In the genomic region with DNA sequence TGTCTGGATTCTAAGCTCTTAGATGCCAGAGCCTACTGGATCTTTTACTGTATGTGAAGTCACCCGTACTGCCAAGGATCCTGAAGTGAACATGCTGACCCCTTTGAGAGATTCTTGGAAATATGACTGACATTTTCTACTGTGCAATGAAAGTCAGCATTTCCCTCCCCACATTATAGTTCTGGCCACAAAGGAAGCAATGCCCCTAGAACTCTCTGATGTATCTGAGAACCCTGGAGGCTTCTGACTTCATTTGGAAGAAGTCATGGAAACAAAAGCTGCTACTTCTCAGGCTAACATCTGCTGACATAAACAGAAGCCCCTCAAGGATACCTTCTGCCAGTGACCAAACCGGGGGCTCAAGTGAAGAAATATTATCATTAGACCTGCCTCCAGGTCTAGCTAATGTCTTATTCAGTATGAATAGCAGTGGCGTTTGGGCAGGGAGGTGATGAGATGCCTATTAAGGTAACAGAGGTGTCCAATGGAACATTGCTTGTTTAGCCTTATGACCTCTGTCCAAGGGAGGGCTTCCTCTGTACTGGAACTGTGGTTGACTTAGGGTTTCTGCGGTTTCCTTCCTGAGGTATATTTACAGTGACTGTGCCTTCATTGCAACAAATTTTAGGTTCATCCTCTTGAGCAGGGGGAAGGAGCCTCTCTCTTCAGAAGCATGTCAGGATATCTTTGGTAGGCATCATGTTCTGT, we compare ENCODE assay signal across 1 cellular context.
TF ChIP-seq lines count a peak whose summit lies in the region.

No MANE protein-coding gene starts in this region.

TF ChIP-seq in K562, 482 proteins besides CTCF, POLR2A, EP300 and RAD21 (continued from another document and continues in another):
- TF ChIP-seq, protein P1, sequence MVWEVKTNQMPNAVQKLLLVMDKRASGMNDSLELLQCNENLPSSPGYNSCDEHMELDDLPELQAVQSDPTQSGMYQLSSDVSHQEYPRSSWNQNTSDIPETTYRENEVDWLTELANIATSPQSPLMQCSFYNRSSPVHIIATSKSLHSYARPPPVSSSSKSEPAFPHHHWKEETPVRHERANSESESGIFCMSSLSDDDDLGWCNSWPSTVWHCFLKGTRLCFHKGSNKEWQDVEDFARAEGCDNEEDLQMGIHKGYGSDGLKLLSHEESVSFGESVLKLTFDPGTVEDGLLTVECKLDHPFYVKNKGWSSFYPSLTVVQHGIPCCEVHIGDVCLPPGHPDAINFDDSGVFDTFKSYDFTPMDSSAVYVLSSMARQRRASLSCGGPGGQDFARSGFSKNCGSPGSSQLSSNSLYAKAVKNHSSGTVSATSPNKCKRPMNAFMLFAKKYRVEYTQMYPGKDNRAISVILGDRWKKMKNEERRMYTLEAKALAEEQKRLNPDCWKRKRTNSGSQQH (CRISPR knock-in tag; IDR thresholded peaks at IDR 0.05): no peak
- peak; percentile 51; the same call in 1 of the 2 replicates for TF ChIP-seq ZEB2 (IDR thresholded peaks at IDR 0.05)
- no peak for TF ChIP-seq GABPB2 (CRISPR knock-in tag; conservative IDR thresholded peaks at IDR 0.05)
- peak; percentile 70 for TF ChIP-seq TCF3 (CRISPR knock-in tag; IDR thresholded peaks at IDR 0.05)
- TF ChIP-seq, protein P2, sequence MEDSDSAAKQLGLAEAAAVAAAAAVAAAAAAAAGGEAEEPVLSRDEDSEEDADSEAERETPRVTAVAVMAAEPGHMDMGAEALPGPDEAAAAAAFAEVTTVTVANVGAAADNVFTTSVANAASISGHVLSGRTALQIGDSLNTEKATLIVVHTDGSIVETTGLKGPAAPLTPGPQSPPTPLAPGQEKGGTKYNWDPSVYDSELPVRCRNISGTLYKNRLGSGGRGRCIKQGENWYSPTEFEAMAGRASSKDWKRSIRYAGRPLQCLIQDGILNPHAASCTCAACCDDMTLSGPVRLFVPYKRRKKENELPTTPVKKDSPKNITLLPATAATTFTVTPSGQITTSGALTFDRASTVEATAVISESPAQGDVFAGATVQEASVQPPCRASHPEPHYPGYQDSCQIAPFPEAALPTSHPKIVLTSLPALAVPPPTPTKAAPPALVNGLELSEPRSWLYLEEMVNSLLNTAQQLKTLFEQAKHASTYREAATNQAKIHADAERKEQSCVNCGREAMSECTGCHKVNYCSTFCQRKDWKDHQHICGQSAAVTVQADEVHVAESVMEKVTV (CRISPR knock-in tag; IDR thresholded peaks at IDR 0.05): no peak
- TF ChIP-seq KDM1A (IDR thresholded peaks at IDR 0.05): peak; percentile 67 to 69
- TF ChIP-seq ZBED1 (IDR thresholded peaks at IDR 0.05): no peak
- 0 out of 2 replicates have a peak, but pooled peaks have one; percentile 21 for TF ChIP-seq ETV1 (tag; conservative IDR thresholded peaks at IDR 0.05; ENCODE audit: low read depth)
- no peak for TF ChIP-seq CEBPG (CRISPR knock-in tag; IDR thresholded peaks at IDR 0.05)
- 0 out of 4 replicates have a peak, but pooled peaks of 1 of the 2 experiments have one; percentile 28 for TF ChIP-seq CEBPG (tag; conservative IDR thresholded peaks at IDR 0.05 in 1 of 2, IDR thresholded peaks at IDR 0.05 in 1 of 2)
- TF ChIP-seq MECOM (CRISPR knock-in tag; IDR thresholded peaks at IDR 0.05): no peak
- TF ChIP-seq MTA1 (IDR thresholded peaks at IDR 0.05; ENCODE audit: borderline replicate concordance): no peak
- 0 out of 4 replicates have a peak, but pooled peaks of 1 of the 2 experiments have one; percentile 6 for TF ChIP-seq RCOR1 (IDR thresholded peaks at IDR 0.05; ENCODE audit: borderline replicate concordance in 1 of 2, low read depth in 2 of 2, low read length in 2 of 2)
- no peak for TF ChIP-seq SMARCC2 (IDR thresholded peaks at IDR 0.05; ENCODE audit: low read depth)
- TF ChIP-seq KLF16 (IDR thresholded peaks at IDR 0.05): peak; percentile 51; the same call in 1 of the 2 replicates
- TF ChIP-seq YY1 (IDR thresholded peaks at IDR 0.05; ENCODE audit: borderline replicate concordance in 1 of 3, control insufficient read depth in 1 of 3, extremely low read depth in 1 of 3, insufficient read depth in 3 of 3, insufficient read length in 1 of 3, insufficient replicate concordance in 2 of 3, low read depth in 1 of 3, low read length in 2 of 3): peak in 1 of 3 experiments; percentile 24
- no peak for TF ChIP-seq STAT5A (IDR thresholded peaks at IDR 0.05; ENCODE audit: borderline replicate concordance, low read length)
- TF ChIP-seq ESRRA (IDR thresholded peaks at IDR 0.05; ENCODE audit: borderline replicate concordance, low read depth): peak; percentile 86; the same call in 1 of the 2 replicates
- TF ChIP-seq TAL1 (IDR thresholded peaks at IDR 0.05): peak; percentile 21; the same call in 1 of the 2 replicates
- TF ChIP-seq ZNF764 (CRISPR knock-in tag; IDR thresholded peaks at IDR 0.05; ENCODE audit: low read depth): no peak
- no peak for TF ChIP-seq DMBX1 (CRISPR knock-in tag; IDR thresholded peaks at IDR 0.05; ENCODE audit: borderline replicate concordance)
- TF ChIP-seq RNF2 (IDR thresholded peaks at IDR 0.05): peak; percentile 74; the same call in 1 of the 2 replicates
- TF ChIP-seq NFE2 (IDR thresholded peaks at IDR 0.05; ENCODE audit: low read depth): 0 out of 2 replicates have a peak, but pooled peaks have one; percentile 18
- no peak for TF ChIP-seq NR2C2 (CRISPR knock-in tag; IDR thresholded peaks at IDR 0.05)
- 0 out of 2 replicates have a peak, but pooled peaks have one; percentile 31 for TF ChIP-seq NR2C2 (tag; IDR thresholded peaks at IDR 0.05)
- TF ChIP-seq, protein P3, sequence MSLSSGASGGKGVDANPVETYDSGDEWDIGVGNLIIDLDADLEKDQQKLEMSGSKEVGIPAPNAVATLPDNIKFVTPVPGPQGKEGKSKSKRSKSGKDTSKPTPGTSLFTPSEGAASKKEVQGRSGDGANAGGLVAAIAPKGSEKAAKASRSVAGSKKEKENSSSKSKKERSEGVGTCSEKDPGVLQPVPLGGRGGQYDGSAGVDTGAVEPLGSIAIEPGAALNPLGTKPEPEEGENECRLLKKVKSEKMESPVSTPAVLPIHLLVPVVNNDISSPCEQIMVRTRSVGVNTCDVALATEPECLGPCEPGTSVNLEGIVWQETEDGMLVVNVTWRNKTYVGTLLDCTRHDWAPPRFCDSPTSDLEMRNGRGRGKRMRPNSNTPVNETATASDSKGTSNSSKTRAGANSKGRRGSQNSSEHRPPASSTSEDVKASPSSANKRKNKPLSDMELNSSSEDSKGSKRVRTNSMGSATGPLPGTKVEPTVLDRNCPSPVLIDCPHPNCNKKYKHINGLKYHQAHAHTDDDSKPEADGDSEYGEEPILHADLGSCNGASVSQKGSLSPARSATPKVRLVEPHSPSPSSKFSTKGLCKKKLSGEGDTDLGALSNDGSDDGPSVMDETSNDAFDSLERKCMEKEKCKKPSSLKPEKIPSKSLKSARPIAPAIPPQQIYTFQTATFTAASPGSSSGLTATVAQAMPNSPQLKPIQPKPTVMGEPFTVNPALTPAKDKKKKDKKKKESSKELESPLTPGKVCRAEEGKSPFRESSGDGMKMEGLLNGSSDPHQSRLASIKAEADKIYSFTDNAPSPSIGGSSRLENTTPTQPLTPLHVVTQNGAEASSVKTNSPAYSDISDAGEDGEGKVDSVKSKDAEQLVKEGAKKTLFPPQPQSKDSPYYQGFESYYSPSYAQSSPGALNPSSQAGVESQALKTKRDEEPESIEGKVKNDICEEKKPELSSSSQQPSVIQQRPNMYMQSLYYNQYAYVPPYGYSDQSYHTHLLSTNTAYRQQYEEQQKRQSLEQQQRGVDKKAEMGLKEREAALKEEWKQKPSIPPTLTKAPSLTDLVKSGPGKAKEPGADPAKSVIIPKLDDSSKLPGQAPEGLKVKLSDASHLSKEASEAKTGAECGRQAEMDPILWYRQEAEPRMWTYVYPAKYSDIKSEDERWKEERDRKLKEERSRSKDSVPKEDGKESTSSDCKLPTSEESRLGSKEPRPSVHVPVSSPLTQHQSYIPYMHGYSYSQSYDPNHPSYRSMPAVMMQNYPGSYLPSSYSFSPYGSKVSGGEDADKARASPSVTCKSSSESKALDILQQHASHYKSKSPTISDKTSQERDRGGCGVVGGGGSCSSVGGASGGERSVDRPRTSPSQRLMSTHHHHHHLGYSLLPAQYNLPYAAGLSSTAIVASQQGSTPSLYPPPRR (CRISPR knock-in tag; IDR thresholded peaks at IDR 0.05; ENCODE audit: borderline replicate concordance): peak; percentile 95; the same call in 1 of the 2 replicates
- no peak for TF ChIP-seq ZNF217 (CRISPR knock-in tag; IDR thresholded peaks at IDR 0.05)
- peak in 1 of 2 experiments; percentile 57; a peak in 1 of 4 replicates for TF ChIP-seq SRF (CRISPR knock-in tag; IDR thresholded peaks at IDR 0.05)
- 0 out of 4 replicates have a peak, but pooled peaks of 1 of the 2 experiments have one; percentile 49 for TF ChIP-seq FOXA3 (CRISPR knock-in tag; conservative IDR thresholded peaks at IDR 0.05 in 1 of 2, IDR thresholded peaks at IDR 0.05 in 1 of 2)
- TF ChIP-seq RREB1 (CRISPR knock-in tag; IDR thresholded peaks at IDR 0.05): no peak
- TF ChIP-seq RBM25 (IDR thresholded peaks at IDR 0.05; ENCODE audit: low read depth, low read length, severe bottlenecking): no peak
- TF ChIP-seq, protein P4, sequence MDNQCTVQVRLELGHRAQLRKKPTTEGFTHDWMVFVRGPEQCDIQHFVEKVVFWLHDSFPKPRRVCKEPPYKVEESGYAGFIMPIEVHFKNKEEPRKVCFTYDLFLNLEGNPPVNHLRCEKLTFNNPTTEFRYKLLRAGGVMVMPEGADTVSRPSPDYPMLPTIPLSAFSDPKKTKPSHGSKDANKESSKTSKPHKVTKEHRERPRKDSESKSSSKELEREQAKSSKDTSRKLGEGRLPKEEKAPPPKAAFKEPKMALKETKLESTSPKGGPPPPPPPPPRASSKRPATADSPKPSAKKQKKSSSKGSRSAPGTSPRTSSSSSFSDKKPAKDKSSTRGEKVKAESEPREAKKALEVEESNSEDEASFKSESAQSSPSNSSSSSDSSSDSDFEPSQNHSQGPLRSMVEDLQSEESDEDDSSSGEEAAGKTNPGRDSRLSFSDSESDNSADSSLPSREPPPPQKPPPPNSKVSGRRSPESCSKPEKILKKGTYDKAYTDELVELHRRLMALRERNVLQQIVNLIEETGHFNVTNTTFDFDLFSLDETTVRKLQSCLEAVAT (IDR thresholded peaks at IDR 0.05): peak in 1 of 2 experiments; percentile 92; a peak in 2 of 4 replicates
- peak; percentile 98 for TF ChIP-seq ZBTB1 (CRISPR knock-in tag; IDR thresholded peaks at IDR 0.05; ENCODE audit: borderline replicate concordance, low read depth)
- TF ChIP-seq GATA2 (CRISPR knock-in tag; IDR thresholded peaks at IDR 0.05): no peak
- peak; percentile 56; the same call in 1 of the 2 replicates for TF ChIP-seq CBFA2T3 (IDR thresholded peaks at IDR 0.05)
- TF ChIP-seq ZNF140 (CRISPR knock-in tag; IDR thresholded peaks at IDR 0.05): 0 out of 2 replicates have a peak, but pooled peaks have one; percentile 21
- no peak for TF ChIP-seq ZNF644 (tag; IDR thresholded peaks at IDR 0.05; ENCODE audit: low read depth)
- TF ChIP-seq CTBP1 (IDR thresholded peaks at IDR 0.05; ENCODE audit: borderline replicate concordance): peak; percentile 59; the same call in 1 of the 2 replicates
- TF ChIP-seq MAZ (CRISPR knock-in tag; conservative IDR thresholded peaks at IDR 0.05 in 1 of 2, IDR thresholded peaks at IDR 0.05 in 1 of 2): no peak
